Comparison of ENCODE assay signal across 8 cellular contexts in the genomic region with DNA sequence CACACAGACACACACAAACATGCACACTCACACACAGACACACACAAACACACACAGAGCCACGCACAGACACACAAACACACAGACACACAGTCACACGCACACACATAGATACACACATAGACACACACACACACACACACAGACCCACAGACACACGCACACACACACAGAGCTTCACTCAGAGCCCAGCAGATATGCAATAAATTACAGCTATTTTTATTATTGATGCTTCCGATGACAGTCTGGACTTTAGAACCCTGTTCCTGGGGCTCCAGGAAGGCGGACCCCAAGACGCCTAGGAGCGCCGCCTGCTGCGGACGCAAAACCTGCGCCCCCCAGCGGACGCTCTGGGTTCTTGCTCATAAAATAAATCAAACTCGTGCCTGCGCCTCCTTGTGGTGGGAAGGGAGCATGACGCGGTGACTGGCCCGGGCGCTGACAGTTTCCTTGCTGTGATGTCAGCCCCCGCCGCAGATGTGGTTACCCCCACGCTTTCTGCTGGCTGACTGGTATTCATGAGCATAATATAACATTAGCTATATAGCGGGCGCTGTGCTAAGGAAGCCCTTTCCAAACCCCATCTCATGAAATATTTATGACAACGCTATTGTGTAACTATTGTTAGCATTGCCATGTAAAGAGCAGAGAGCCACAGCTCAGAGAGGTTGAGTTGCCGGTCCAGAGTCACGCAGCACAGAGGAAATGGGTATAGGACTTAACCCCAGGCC.
DNase-seq lines count a peak whose midpoint lies in the region; ATAC-seq and TF ChIP-seq lines count a peak whose summit lies in the region.

No MANE protein-coding gene starts in this region.

- no peak overlapping the region for H3K9ac ChIP-seq in colonic mucosa (ENCODE audit: low read depth in 2 of 2, low read length in 2 of 2)

- TF ChIP-seq CTCF in colonic mucosa (IDR thresholded peaks at IDR 0.05), result peak; percentile 98
- peak in 1 of 3 donors; percentile 100 for TF ChIP-seq CTCF in lower leg skin (IDR thresholded peaks at IDR 0.05)

- intact Hi-C loops in activated CD4-positive, alpha-beta T cell treated with anti-CD3 and anti-CD28 coated beads, Interleukin-2, amount 10 ng/mL, durations not matched to agents 24 days and 14 days (cut with micrococcal nuclease), result loop anchor here (1.0 to 10.0 kb wide), 7 partner anchors 50 to 382 kb away; partner anchors contain the start of gene CLYBL
- intact Hi-C loops in colonic mucosa (cut with DNase I) (loop anchor here (1.0 to 5.0 kb wide), 3 partner anchors 50 to 260 kb away; no protein-coding TSS in a partner anchor), lower leg skin (cut with DNase I; ENCODE audit: low total_unique reads) (loop anchor here (5.0 kb wide), 1 partner anchor 265 kb away; no protein-coding TSS in a partner anchor)

- no peaks in the 10 kb centered on the region for H3K9me3 ChIP-seq in colonic mucosa

- peak; percentile 91 for DNase-seq in AG20443 (ENCODE audit: low spot score)
- DNase-seq in NCI-H526 treated with DMSO at 0.1 percent for 48 hours (lab: John Stamatoyannopoulos, UW), result peak; percentile 88
- DNase-seq in activated CD4-positive, alpha-beta T cell treated with anti-CD3 and anti-CD28 coated beads, Interleukin-2, amount 10 ng/mL, durations not matched to agents 24 days and 14 days, result peak; percentile 98
- DNase-seq in colonic mucosa, result peak; percentile 85
- peak; percentile 75 to 98 for DNase-seq in lower leg skin (ENCODE audit: low spot score in 2 of 2)
- DNase-seq in stimulated activated CD4-positive, alpha-beta T cell treated with anti-CD3 and anti-CD28 coated beads, TNF-alpha, amount 100 ng/mL, for 4 hours (ENCODE audit: low read depth in 3 of 3), result peak; percentile 86 to 95 (median 89)

- WGBS in lower leg skin, 2 donors, result 12 to 13% methylated on average over 21 to 27 of the region's 27 CpGs

- H3K27ac Mint-ChIP-seq in activated CD4-positive, alpha-beta T cell treated with anti-CD3 and anti-CD28 coated beads, Interleukin-2, amount 10 ng/mL, durations not matched to agents 24 days and 14 days, result peak overlapping the region; percentile 17

- H3K4me3 Mint-ChIP-seq in activated CD4-positive, alpha-beta T cell treated with anti-CD3 and anti-CD28 coated beads, Interleukin-2, amount 10 ng/mL, durations not matched to agents 24 days and 14 days, result peak overlapping the region; percentile 5

- H3K27me3 Mint-ChIP-seq in activated CD4-positive, alpha-beta T cell treated with anti-CD3 and anti-CD28 coated beads, Interleukin-2, amount 10 ng/mL, durations not matched to agents 24 days and 14 days, result peaks cover 31% of the 10 kb centered on the region

- H3K27me3 ChIP-seq in colonic mucosa, result no peaks in the 10 kb centered on the region

- no peaks in the 10 kb centered on the region for H3K36me3 Mint-ChIP-seq in activated CD4-positive, alpha-beta T cell treated with anti-CD3 and anti-CD28 coated beads, Interleukin-2, amount 10 ng/mL, durations not matched to agents 24 days and 14 days (ENCODE audit: low read depth)

- H3K36me3 ChIP-seq in colonic mucosa, result no peaks in the 10 kb centered on the region

- H3K4me1 ChIP-seq in colonic mucosa, result no peaks in the 10 kb centered on the region

- TF ChIP-seq POLR2A in lower leg skin (IDR thresholded peaks at IDR 0.05), result no peak

- no peak overlapping the region for H3K4me3 ChIP-seq in colonic mucosa
- H3K4me3 ChIP-seq in lower leg skin (ENCODE audit: low read depth, poor library complexity, severe bottlenecking), result no peak overlapping the region

- ATAC-seq in GM19023 (IDR thresholded peaks at IDR 0.05; ENCODE audit: unreplicated experiment) (peak; percentile 40), HG03469 (IDR thresholded peaks at IDR 0.05; ENCODE audit: unreplicated experiment) (peak; percentile 32)

- H3K9me3 Mint-ChIP-seq in activated CD4-positive, alpha-beta T cell treated with anti-CD3 and anti-CD28 coated beads, Interleukin-2, amount 10 ng/mL, durations not matched to agents 24 days and 14 days, result no peaks in the 10 kb centered on the region

- H3K27ac ChIP-seq in colonic mucosa, result no peak overlapping the region

- H3K4me1 Mint-ChIP-seq in activated CD4-positive, alpha-beta T cell treated with anti-CD3 and anti-CD28 coated beads, Interleukin-2, amount 10 ng/mL, durations not matched to agents 24 days and 14 days, result peaks cover 58% of the 10 kb centered on the region
